ENCODE assay signal across 1 cellular context in the genomic region with DNA sequence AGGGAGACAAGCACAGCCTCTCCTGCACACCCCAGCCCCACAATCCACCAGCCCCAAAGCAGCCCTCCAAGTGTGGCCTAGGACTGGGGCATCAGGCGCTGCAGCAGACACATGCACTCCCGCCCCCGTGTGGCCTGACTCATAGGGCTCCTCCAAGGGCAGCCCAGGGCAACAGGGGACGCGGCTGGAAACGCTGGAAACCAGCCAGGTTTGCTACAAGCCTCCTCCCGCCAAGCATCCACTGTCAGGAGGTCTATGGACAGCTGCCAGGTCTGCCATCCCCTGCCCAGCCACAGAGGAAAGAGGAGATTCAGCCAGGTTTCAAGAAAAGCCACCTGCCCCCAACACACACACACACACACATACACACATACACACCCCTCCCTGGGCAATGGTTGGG.
TF ChIP-seq lines count a peak whose summit lies in the region.

No MANE protein-coding gene starts in this region.

TF ChIP-seq in HepG2, 621 proteins besides CTCF, POLR2A, EP300 and RAD21 (continued from another document and continues in another):
- TF ChIP-seq, protein P1, sequence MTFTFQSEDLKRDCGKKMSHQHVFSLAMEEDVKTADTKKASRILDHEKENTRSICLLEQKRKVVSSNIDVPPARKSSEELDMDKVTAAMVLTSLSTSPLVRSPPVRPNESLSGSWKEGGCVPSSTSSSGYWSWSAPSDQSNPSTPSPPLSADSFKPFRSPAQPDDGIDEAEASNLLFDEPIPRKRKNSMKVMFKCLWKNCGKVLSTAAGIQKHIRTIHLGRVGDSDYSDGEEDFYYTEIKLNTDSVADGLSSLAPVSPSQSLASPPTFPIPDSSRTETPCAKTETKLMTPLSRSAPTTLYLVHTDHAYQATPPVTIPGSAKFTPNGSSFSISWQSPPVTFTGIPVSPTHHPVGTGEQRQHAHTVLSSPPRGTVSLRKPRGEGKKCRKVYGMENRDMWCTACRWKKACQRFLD (CRISPR knock-in tag; IDR thresholded peaks at IDR 0.05; ENCODE audit: borderline replicate concordance): no peak
- TF ChIP-seq ZNF570 (CRISPR knock-in tag; IDR thresholded peaks at IDR 0.05; ENCODE audit: borderline replicate concordance) (no peak), HNRNPLL (IDR thresholded peaks at IDR 0.05; ENCODE audit: low read depth, low read length, poor library complexity, severe bottlenecking) (peak; percentile 35), NRL (CRISPR knock-in tag; IDR thresholded peaks at IDR 0.05; ENCODE audit: borderline replicate concordance) (no peak), ZBTB42 (CRISPR knock-in tag; IDR thresholded peaks at IDR 0.05) (no peak), ZNF510 (CRISPR knock-in tag; IDR thresholded peaks at IDR 0.05; ENCODE audit: low read depth) (no peak), TARDBP (CRISPR knock-in tag; IDR thresholded peaks at IDR 0.05) (0 out of 2 replicates have a peak, but pooled peaks have one; percentile 35), PAF1 (CRISPR knock-in tag; IDR thresholded peaks at IDR 0.05) (no peak), ZNF329 (CRISPR knock-in tag; IDR thresholded peaks at IDR 0.05; ENCODE audit: low read depth) (no peak), ZNF605 (CRISPR knock-in tag; IDR thresholded peaks at IDR 0.05) (no peak; the same call in 1 of the 2 replicates), SYNCRIP (IDR thresholded peaks at IDR 0.05; ENCODE audit: insufficient read depth, low read depth, low read length) (no peak), ZNF230 (CRISPR knock-in tag; IDR thresholded peaks at IDR 0.05) (0 out of 2 replicates have a peak, but pooled peaks have one; percentile 31), GABPB1 (CRISPR knock-in tag; IDR thresholded peaks at IDR 0.05) (no peak), SOX6 (IDR thresholded peaks at IDR 0.05) (no peak), SOX6 (CRISPR knock-in tag; IDR thresholded peaks at IDR 0.05) (no peak), ZNF788 (CRISPR knock-in tag; IDR thresholded peaks at IDR 0.05; ENCODE audit: borderline replicate concordance) (no peak), MXI1 (IDR thresholded peaks at IDR 0.05; ENCODE audit: borderline replicate concordance, low read depth, low read length) (peak; percentile 63; the same call in 1 of the 3 replicates), ZNF260 (CRISPR knock-in tag; IDR thresholded peaks at IDR 0.05; ENCODE audit: borderline replicate concordance, low read depth) (no peak), FOXA1 (IDR thresholded peaks at IDR 0.05) (no peak), FOXA1 (CRISPR knock-in tag; IDR thresholded peaks at IDR 0.05) (peak; percentile 5; the same call in 1 of the 2 replicates), ZNF101 (CRISPR knock-in tag; IDR thresholded peaks at IDR 0.05; ENCODE audit: borderline replicate concordance, low read depth) (no peak), GATA4 (IDR thresholded peaks at IDR 0.05; ENCODE audit: borderline replicate concordance, low read depth) (no peak), SP1 (IDR thresholded peaks at IDR 0.05) (no peak), SP1 (CRISPR knock-in tag; IDR thresholded peaks at IDR 0.05) (no peak), MYC (CRISPR knock-in tag; IDR thresholded peaks at IDR 0.05; ENCODE audit: borderline replicate concordance) (peak; percentile 44; the same call in 1 of the 2 replicates), RBM22 (optimal IDR thresholded peaks at IDR 0.05; ENCODE audit: low read length) (no peak), ZNF709 (CRISPR knock-in tag; IDR thresholded peaks at IDR 0.05) (no peak), ZNF556 (CRISPR knock-in tag; IDR thresholded peaks at IDR 0.05; ENCODE audit: borderline replicate concordance) (no peak), NR2C2 (CRISPR knock-in tag; IDR thresholded peaks at IDR 0.05; ENCODE audit: borderline replicate concordance) (0 out of 2 replicates have a peak, but pooled peaks have one; percentile 21), ETV5 (CRISPR knock-in tag; IDR thresholded peaks at IDR 0.05; ENCODE audit: borderline replicate concordance) (no peak), RBFOX2 (IDR thresholded peaks at IDR 0.05; ENCODE audit: low read depth, low read length) (no peak), CBX5 (CRISPR knock-in tag; IDR thresholded peaks at IDR 0.05; ENCODE audit: borderline replicate concordance) (no peak)
- TF ChIP-seq, protein P2, sequence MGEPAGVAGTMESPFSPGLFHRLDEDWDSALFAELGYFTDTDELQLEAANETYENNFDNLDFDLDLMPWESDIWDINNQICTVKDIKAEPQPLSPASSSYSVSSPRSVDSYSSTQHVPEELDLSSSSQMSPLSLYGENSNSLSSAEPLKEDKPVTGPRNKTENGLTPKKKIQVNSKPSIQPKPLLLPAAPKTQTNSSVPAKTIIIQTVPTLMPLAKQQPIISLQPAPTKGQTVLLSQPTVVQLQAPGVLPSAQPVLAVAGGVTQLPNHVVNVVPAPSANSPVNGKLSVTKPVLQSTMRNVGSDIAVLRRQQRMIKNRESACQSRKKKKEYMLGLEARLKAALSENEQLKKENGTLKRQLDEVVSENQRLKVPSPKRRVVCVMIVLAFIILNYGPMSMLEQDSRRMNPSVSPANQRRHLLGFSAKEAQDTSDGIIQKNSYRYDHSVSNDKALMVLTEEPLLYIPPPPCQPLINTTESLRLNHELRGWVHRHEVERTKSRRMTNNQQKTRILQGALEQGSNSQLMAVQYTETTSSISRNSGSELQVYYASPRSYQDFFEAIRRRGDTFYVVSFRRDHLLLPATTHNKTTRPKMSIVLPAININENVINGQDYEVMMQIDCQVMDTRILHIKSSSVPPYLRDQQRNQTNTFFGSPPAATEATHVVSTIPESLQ (CRISPR knock-in tag; conservative IDR thresholded peaks at IDR 0.05): no peak
- TF ChIP-seq, protein P3, sequence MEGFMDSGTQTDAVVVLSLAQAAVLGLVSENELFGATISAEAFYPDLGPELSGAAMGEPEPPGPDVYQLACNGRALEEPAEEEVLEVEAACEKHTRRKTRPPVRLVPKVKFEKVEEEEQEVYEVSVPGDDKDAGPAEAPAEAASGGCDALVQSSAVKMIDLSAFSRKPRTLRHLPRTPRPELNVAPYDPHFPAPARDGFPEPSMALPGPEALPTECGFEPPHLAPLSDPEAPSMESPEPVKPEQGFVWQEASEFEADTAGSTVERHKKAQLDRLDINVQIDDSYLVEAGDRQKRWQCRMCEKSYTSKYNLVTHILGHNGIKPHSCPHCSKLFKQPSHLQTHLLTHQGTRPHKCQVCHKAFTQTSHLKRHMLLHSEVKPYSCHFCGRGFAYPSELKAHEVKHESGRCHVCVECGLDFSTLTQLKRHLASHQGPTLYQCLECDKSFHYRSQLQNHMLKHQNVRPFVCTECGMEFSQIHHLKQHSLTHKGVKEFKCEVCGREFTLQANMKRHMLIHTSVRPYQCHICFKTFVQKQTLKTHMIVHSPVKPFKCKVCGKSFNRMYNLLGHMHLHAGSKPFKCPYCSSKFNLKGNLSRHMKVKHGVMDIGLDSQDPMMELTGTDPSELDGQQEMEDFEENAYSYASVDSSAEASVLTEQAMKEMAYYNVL (CRISPR knock-in tag; IDR thresholded peaks at IDR 0.05; ENCODE audit: borderline replicate concordance): no peak
- TF ChIP-seq, protein P4, sequence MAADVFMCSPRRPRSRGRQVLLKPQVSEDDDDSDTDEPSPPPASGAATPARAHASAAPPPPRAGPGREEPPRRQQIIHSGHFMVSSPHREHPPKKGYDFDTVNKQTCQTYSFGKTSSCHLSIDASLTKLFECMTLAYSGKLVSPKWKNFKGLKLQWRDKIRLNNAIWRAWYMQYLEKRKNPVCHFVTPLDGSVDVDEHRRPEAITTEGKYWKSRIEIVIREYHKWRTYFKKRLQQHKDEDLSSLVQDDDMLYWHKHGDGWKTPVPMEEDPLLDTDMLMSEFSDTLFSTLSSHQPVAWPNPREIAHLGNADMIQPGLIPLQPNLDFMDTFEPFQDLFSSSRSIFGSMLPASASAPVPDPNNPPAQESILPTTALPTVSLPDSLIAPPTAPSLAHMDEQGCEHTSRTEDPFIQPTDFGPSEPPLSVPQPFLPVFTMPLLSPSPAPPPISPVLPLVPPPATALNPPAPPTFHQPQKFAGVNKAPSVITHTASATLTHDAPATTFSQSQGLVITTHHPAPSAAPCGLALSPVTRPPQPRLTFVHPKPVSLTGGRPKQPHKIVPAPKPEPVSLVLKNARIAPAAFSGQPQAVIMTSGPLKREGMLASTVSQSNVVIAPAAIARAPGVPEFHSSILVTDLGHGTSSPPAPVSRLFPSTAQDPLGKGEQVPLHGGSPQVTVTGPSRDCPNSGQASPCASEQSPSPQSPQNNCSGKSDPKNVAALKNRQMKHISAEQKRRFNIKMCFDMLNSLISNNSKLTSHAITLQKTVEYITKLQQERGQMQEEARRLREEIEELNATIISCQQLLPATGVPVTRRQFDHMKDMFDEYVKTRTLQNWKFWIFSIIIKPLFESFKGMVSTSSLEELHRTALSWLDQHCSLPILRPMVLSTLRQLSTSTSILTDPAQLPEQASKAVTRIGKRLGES (CRISPR knock-in tag; IDR thresholded peaks at IDR 0.05; ENCODE audit: borderline replicate concordance): no peak
- TF ChIP-seq, protein P5, sequence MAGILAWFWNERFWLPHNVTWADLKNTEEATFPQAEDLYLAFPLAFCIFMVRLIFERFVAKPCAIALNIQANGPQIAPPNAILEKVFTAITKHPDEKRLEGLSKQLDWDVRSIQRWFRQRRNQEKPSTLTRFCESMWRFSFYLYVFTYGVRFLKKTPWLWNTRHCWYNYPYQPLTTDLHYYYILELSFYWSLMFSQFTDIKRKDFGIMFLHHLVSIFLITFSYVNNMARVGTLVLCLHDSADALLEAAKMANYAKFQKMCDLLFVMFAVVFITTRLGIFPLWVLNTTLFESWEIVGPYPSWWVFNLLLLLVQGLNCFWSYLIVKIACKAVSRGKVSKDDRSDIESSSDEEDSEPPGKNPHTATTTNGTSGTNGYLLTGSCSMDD (CRISPR knock-in tag; IDR thresholded peaks at IDR 0.05): no peak
- TF ChIP-seq, protein P6, sequence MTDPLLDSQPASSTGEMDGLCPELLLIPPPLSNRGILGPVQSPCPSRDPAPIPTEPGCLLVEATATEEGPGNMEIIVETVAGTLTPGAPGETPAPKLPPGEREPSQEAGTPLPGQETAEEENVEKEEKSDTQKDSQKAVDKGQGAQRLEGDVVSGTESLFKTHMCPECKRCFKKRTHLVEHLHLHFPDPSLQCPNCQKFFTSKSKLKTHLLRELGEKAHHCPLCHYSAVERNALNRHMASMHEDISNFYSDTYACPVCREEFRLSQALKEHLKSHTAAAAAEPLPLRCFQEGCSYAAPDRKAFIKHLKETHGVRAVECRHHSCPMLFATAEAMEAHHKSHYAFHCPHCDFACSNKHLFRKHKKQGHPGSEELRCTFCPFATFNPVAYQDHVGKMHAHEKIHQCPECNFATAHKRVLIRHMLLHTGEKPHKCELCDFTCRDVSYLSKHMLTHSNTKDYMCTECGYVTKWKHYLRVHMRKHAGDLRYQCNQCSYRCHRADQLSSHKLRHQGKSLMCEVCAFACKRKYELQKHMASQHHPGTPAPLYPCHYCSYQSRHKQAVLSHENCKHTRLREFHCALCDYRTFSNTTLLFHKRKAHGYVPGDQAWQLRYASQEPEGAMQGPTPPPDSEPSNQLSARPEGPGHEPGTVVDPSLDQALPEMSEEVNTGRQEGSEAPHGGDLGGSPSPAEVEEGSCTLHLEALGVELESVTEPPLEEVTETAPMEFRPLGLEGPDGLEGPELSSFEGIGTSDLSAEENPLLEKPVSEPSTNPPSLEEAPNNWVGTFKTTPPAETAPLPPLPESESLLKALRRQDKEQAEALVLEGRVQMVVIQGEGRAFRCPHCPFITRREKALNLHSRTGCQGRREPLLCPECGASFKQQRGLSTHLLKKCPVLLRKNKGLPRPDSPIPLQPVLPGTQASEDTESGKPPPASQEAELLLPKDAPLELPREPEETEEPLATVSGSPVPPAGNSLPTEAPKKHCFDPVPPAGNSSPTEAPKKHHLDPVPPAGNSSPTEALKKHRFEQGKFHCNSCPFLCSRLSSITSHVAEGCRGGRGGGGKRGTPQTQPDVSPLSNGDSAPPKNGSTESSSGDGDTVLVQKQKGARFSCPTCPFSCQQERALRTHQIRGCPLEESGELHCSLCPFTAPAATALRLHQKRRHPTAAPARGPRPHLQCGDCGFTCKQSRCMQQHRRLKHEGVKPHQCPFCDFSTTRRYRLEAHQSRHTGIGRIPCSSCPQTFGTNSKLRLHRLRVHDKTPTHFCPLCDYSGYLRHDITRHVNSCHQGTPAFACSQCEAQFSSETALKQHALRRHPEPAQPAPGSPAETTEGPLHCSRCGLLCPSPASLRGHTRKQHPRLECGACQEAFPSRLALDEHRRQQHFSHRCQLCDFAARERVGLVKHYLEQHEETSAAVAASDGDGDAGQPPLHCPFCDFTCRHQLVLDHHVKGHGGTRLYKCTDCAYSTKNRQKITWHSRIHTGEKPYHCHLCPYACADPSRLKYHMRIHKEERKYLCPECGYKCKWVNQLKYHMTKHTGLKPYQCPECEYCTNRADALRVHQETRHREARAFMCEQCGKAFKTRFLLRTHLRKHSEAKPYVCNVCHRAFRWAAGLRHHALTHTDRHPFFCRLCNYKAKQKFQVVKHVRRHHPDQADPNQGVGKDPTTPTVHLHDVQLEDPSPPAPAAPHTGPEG (CRISPR knock-in tag; IDR thresholded peaks at IDR 0.05): no peak
- TF ChIP-seq, protein P7, sequence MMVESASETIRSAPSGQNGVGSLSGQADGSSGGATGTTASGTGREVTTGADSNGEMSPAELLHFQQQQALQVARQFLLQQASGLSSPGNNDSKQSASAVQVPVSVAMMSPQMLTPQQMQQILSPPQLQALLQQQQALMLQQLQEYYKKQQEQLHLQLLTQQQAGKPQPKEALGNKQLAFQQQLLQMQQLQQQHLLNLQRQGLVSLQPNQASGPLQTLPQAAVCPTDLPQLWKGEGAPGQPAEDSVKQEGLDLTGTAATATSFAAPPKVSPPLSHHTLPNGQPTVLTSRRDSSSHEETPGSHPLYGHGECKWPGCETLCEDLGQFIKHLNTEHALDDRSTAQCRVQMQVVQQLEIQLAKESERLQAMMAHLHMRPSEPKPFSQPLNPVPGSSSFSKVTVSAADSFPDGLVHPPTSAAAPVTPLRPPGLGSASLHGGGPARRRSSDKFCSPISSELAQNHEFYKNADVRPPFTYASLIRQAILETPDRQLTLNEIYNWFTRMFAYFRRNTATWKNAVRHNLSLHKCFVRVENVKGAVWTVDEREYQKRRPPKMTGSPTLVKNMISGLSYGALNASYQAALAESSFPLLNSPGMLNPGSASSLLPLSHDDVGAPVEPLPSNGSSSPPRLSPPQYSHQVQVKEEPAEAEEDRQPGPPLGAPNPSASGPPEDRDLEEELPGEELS (CRISPR knock-in tag; IDR thresholded peaks at IDR 0.05): peak; percentile 33; the same call in 1 of the 2 replicates
- TF ChIP-seq, protein P8, sequence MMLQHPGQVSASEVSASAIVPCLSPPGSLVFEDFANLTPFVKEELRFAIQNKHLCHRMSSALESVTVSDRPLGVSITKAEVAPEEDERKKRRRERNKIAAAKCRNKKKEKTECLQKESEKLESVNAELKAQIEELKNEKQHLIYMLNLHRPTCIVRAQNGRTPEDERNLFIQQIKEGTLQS (CRISPR knock-in tag; IDR thresholded peaks at IDR 0.05): no peak
- TF ChIP-seq, protein P9, sequence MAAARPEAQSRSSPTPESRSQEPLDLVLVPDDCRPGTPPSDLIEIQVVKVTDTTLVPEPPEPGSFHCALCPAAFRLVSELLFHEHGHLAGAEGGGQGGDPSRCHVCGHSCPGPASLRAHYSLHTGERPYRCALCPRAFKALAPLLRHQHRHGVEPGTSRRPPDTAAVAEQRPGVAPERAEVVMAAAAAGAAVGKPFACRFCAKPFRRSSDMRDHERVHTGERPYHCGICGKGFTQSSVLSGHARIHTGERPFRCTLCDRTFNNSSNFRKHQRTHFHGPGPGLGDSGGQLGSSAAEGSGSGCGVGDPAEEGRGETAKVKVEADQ (CRISPR knock-in tag; IDR thresholded peaks at IDR 0.05; ENCODE audit: borderline replicate concordance): no peak
- TF ChIP-seq, protein P10, sequence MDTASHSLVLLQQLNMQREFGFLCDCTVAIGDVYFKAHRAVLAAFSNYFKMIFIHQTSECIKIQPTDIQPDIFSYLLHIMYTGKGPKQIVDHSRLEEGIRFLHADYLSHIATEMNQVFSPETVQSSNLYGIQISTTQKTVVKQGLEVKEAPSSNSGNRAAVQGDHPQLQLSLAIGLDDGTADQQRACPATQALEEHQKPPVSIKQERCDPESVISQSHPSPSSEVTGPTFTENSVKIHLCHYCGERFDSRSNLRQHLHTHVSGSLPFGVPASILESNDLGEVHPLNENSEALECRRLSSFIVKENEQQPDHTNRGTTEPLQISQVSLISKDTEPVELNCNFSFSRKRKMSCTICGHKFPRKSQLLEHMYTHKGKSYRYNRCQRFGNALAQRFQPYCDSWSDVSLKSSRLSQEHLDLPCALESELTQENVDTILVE (CRISPR knock-in tag; IDR thresholded peaks at IDR 0.05): no peak
